ENCODE assay signal across 8 cellular contexts in the genomic region with DNA sequence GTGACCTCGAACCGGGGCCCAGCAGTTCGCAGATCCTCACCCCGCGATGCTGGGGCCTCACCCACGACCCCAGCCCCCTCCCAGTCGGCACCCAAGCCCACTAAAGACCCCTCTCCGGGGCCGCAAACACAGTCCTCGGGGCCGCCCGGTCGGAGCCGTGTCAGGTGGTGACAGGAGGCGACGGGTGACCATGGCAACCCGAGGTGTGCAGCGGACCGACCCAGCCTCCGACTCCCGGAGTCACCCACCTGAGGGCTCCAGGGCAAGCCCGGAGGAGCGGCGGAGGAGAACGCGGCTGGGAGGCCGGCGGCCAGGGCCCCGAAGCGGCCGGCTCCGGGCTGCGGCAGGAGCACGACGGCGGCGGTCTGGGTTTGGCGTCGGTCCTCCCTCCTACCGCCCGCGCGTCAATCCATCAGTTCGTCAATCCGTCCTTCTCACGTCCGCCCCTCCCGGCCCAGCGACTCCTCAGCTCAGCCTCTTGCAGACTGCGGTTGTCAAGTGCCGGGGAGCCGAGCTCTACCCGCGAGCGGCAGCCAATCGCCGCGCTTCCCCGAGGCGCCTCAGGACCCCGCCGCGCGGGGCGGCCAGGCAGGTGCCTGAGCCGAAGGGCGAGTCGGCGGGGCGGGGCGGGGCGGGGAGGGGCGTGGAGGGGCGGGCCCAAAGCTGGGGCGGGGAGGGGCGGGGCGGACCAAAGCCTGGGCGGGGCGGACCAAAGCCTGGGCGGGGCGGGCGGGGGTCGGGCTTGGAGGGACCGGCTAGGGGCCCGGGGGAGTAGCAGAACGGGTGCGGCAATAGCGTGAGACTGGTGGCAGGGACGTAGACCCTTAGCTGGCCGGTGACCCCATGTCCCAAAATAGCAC. TPM values are rescaled to one million over a fixed set of nuclear protein-coding genes. Genes with fewer than 3 reads are reported as not detected.
A peak's percentile ranks its signal among the peaks of the same experiment; 100 is the strongest.
DNase-seq lines count a peak whose midpoint lies in the region; ATAC-seq lines count a peak whose summit lies in the region.

A gene (minus strand): TSS at position 489 of the 860 bp plus-strand sequence. CDS start 18,590 bp downstream, outside the sequence.

- peak; percentile 95 for ATAC-seq in GM19351 (IDR thresholded peaks at IDR 0.05; ENCODE audit: unreplicated experiment)
- peak; percentile 93 for ATAC-seq in HG03520 (IDR thresholded peaks at IDR 0.05; ENCODE audit: unreplicated experiment)
- ATAC-seq in left lobe of liver, result peak; percentile 98

- peaks cover 0 to 10% (median under 1%) of the 10 kb centered on the region in 11 experiments; a peak in 6 of 22 replicates for H3K36me3 ChIP-seq in BLaER1 treated with 17β-estradiol and CSF1 and Interleukin-3, amounts not matched to agents 10 nM and 100 nM

- peak within 1 kb of the TSS; percentile 57 to 88 (median 80) for H3K27ac ChIP-seq in BLaER1 treated with 17β-estradiol and CSF1 and Interleukin-3, amounts not matched to agents 10 nM and 100 nM

- H3K9me3 ChIP-seq in BLaER1 treated with 17β-estradiol and CSF1 and Interleukin-3, amounts not matched to agents 10 nM and 100 nM (replicated peaks in 1 of 11), result no peaks in the 10 kb centered on the region

- H4K20me1 ChIP-seq in BLaER1 treated with 17β-estradiol and CSF1 and Interleukin-3, amounts not matched to agents 10 nM and 100 nM, result peaks cover 0 to 46% (median 15%) of the 10 kb centered on the region in 11 experiments; a peak in 11 of 22 replicates

- H3K27me3 ChIP-seq in BLaER1 treated with 17β-estradiol and CSF1 and Interleukin-3, amounts not matched to agents 10 nM and 100 nM, result no peaks in the 10 kb centered on the region

- DNase-seq in NCI-H526 treated with DMSO at 0.1 percent for 48 hours (lab: John Stamatoyannopoulos, UW), result peak; percentile 84
- DNase-seq in activated CD4-positive, alpha-beta T cell treated with anti-CD3 and anti-CD28 coated beads, Interleukin-2, amount 50 U/mL, for 1 hour, result peak; percentile 96
- DNase-seq in dedifferentiated amniotic fluid mesenchymal stem cell (ENCODE audit: extremely low spot score), result peak; percentile 92
- DNase-seq in left lobe of liver (ENCODE audit: low spot score), result peak; percentile 96
- DNase-seq in stimulated activated CD4-positive, alpha-beta T cell treated with anti-CD3 and anti-CD28 coated beads, Interleukin-2, amount 100 ng/mL, for 24 hours, result peak; percentile 94 to 96

- peaks cover 16 to 22% (median 20%) of the 10 kb centered on the region in 10 experiments; a peak in 19 of 20 replicates for H3K4me1 ChIP-seq in BLaER1 treated with 17β-estradiol and CSF1 and Interleukin-3, amounts not matched to agents 10 nM and 100 nM

- peak within 1 kb of the TSS; percentile 85 to 95 (median 91) for H3K9ac ChIP-seq in BLaER1 treated with 17β-estradiol and CSF1 and Interleukin-3, amounts not matched to agents 10 nM and 100 nM

- H3K4me2 ChIP-seq in BLaER1 treated with 17β-estradiol and CSF1 and Interleukin-3, amounts not matched to agents 10 nM and 100 nM, result peak within 1 kb of the TSS; percentile 78 to 96 (median 85)

- peak within 1 kb of the TSS; percentile 89 to 100 (median 98) for H3K4me3 ChIP-seq in BLaER1 treated with 17β-estradiol and CSF1 and Interleukin-3, amounts not matched to agents 10 nM and 100 nM

RNA-seq across cellular contexts. Expression of the gene that starts here (rescaled TPM):
- total RNA-seq in left lobe of liver, result 2.4 TPM

Comparison
In these comparisons a context has a peak if more than half of its experiments do, and no peak if none do; other contexts are left out.
1. Peak in every context shown above with its lines: DNase-seq, ATAC-seq, H3K4me3 ChIP-seq and H3K27ac ChIP-seq.